In the genomic region with DNA sequence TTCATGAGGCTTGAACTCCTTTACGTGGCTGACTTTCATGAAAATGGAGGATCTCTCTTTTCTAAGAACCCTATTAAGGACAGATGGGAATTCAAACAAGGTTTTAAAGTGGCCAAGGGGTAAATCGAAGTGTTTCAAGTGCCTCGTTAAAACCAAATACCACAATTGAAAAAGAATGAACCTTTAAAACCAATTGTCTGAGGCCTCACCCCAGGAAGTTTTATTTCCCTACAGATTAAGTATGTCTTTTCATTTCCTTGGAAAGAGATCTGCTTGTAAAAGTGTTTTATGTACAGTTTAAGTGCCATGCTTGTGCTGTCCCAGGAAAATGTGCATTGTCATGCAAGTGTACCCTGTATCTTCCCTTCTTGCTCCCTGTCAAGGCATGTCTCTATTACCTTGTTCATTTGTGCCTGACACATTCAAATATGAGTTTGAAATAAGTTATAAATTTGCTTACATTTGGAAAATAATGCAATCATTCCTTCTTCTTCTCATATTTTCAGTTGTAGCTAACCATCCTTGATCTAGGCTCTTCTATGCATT, we compare ENCODE assay signal across 28 cellular contexts.
"Had no signal": no experiment of that assay in that cellular context is flagged by ENCODE, and none has a peak within 500 bp of the region (broad histone marks: within the 10 kb centered on the region; RNA-seq: fewer than 3 reads in every experiment).

No MANE protein-coding gene starts in this region.

- H3K27me3 Mint-ChIP-seq: natural killer cell treated with Interleukin-12 subunit alpha and Interleukin-12 subunit beta and Interleukin-15 and Interleukin-18, amount 100 ng/mL, for 72 hours; progenitor cell of endocrine pancreas had no signal

- H3K36me3 Mint-ChIP-seq: immature natural killer cell; naive B cell; natural killer cell treated with Interleukin-12 subunit alpha and Interleukin-12 subunit beta and Interleukin-15 and Interleukin-18, amount 100 ng/mL, for 72 hours; stimulated activated effector memory CD8-positive, alpha-beta T cell treated with anti-CD3 and anti-CD28 coated beads, Interleukin-12 subunit alpha, Interleukin-12 subunit beta, amount 100 ng/mL, for 72 hours had no signal

- H3K79me2 ChIP-seq: parathyroid adenoma had no signal

- H3K4me3 Mint-ChIP-seq: effector memory CD8-positive, alpha-beta T cell; immature natural killer cell; naive B cell; natural killer cell treated with Interleukin-12 subunit alpha and Interleukin-12 subunit beta and Interleukin-15 and Interleukin-18, amount 100 ng/mL, for 72 hours; neural crest cell; stimulated activated effector memory CD8-positive, alpha-beta T cell treated with anti-CD3 and anti-CD28 coated beads, Interleukin-12 subunit alpha, Interleukin-12 subunit beta, amount 100 ng/mL, for 72 hours had no signal

- H3K4me1 ChIP-seq: esophagus squamous epithelium, lower lobe of right lung, parathyroid adenoma, stomach, thyroid gland, vagina had no signal

- H3K27me3 ChIP-seq: esophagus squamous epithelium, right lobe of liver, stomach, thyroid gland, vagina had no signal

- H3K4me1 Mint-ChIP-seq: immature natural killer cell; naive B cell; neural crest cell; stimulated activated effector memory CD8-positive, alpha-beta T cell treated with anti-CD3 and anti-CD28 coated beads, Interleukin-12 subunit alpha, Interleukin-12 subunit beta, amount 100 ng/mL, for 72 hours had no signal

- H3K9ac ChIP-seq: parathyroid adenoma had no signal

- DNase-seq: cortex of kidney; effector memory CD8-positive, alpha-beta T cell; erythroblast; esophagus squamous epithelium; foreskin melanocyte; hypothalamus; immature natural killer cell; islet precursor cell; kidney glomerular epithelial cell; left colon; left ventricle myocardium superior; lower lobe of right lung; naive B cell; right lobe of liver; small intestine; stimulated activated CD4-positive, alpha-beta T cell treated with anti-CD3 and anti-CD28 coated beads, Interleukin-12 subunit alpha, Interleukin-12 subunit beta, amount 100 ng/mL, for 4 hours; stimulated activated CD4-positive, alpha-beta T cell treated with anti-CD3 and anti-CD28 coated beads, Interleukin-2, amount 100 ng/mL, for 24 hours; stimulated activated CD4-positive, alpha-beta T cell treated with anti-CD3 and anti-CD28 coated beads, Interleukin-4, amount 100 ng/mL, for 24 hours; stimulated activated naive CD4-positive, alpha-beta T cell treated with Interleukin-2 at 50 U/mL for 16 hours; stomach; thyroid gland; trophoblast cell had no signal

- H2AFZ ChIP-seq: parathyroid adenoma had no signal

- H3K4me3 ChIP-seq: esophagus squamous epithelium, lower lobe of right lung, right lobe of liver, stomach, thyroid gland, vagina had no signal

- H3K9me3 Mint-ChIP-seq: neural crest cell; stimulated activated effector memory CD8-positive, alpha-beta T cell treated with anti-CD3 and anti-CD28 coated beads, Interleukin-12 subunit alpha, Interleukin-12 subunit beta, amount 100 ng/mL, for 72 hours had no signal

- H3K27ac Mint-ChIP-seq: effector memory CD8-positive, alpha-beta T cell; immature natural killer cell; naive B cell; natural killer cell treated with Interleukin-12 subunit alpha and Interleukin-12 subunit beta and Interleukin-15 and Interleukin-18, amount 100 ng/mL, for 72 hours; progenitor cell of endocrine pancreas; stimulated activated effector memory CD8-positive, alpha-beta T cell treated with anti-CD3 and anti-CD28 coated beads, Interleukin-12 subunit alpha, Interleukin-12 subunit beta, amount 100 ng/mL, for 72 hours had no signal

- H3K9me3 ChIP-seq: esophagus squamous epithelium, lower lobe of right lung, right lobe of liver, stomach, thyroid gland, vagina had no signal

- H3K27ac ChIP-seq: esophagus squamous epithelium, lower lobe of right lung, parathyroid adenoma, right lobe of liver, stomach, thyroid gland, vagina had no signal

- H3K36me3 ChIP-seq: esophagus squamous epithelium, lower lobe of right lung, right lobe of liver, stomach, thyroid gland, vagina had no signal
